ENCODE assay signal across 18 cellular contexts in genomic region chr4:156472624-156473023, GRCh38.
DNase-seq lines count a peak whose midpoint lies in the region; ATAC-seq, FAIRE-seq and TF ChIP-seq lines count a peak whose summit lies in the region.
"Had no signal": no experiment of that assay in that cellular context is flagged by ENCODE, and none has a peak within 500 bp of the region (broad histone marks: within the 10 kb centered on the region; RNA-seq: fewer than 3 reads in every experiment).

No MANE protein-coding gene starts in this region.

- H3K36me3 ChIP-seq in GM12878 (ENCODE audit: control insufficient read depth in 2 of 2, insufficient read depth in 2 of 2, low read length in 1 of 2): no peaks in the 10 kb centered on the region

- H4K20me1 ChIP-seq in GM12878 (ENCODE audit: control insufficient read depth, insufficient read depth): no peaks in the 10 kb centered on the region

- no peak for TF ChIP-seq RAD21 in GM12878 (IDR thresholded peaks at IDR 0.05; ENCODE audit: insufficient read depth, low read depth, low read length)

- POLR2A ChIA-PET in GM12878 (lab: Charles Lee): no interaction called here

- no peaks in the 10 kb centered on the region for H3K27me3 Mint-ChIP-seq in stimulated activated naive CD8-positive, alpha-beta T cell treated with anti-CD3 and anti-CD28 coated beads, Interleukin-15, amount 100 ng/mL, for 72 hours
- H3K27me3 Mint-ChIP-seq in T-helper 2 cell treated with Interferon-gamma antibody and Interleukin-4, amounts not matched to agents 5 μg/mL and 100 μg/mL, for 36 hours (ENCODE audit: low read depth): no peaks in the 10 kb centered on the region
- H3K27me3 Mint-ChIP-seq: CD4-positive, alpha-beta T cell had no signal

- H3K4me1 ChIP-seq in GM12878 (ENCODE audit: control insufficient read depth, insufficient read depth, low read length): no peaks in the 10 kb centered on the region
- H3K4me1 ChIP-seq: Caco-2 had no signal

- no peaks in the 10 kb centered on the region for H3K9me3 ChIP-seq in GM12878 (replicated peaks; ENCODE audit: control insufficient read depth, insufficient read depth, low read length)
- H3K9me3 ChIP-seq: Caco-2 had no signal

- in situ Hi-C loops in GM12878 (cut with MboI): no loop called here

- H3K4me3 ChIP-seq in GM12878: no peak overlapping the region
- H3K4me3 ChIP-seq: PC-9 had no signal

- no peak for TF ChIP-seq CTCF in GM12878 (IDR thresholded peaks at IDR 0.05 in 2 of 3, conservative IDR thresholded peaks at IDR 0.05 in 1 of 3; ENCODE audit: control insufficient read depth in 2 of 3, extremely low read depth in 1 of 3, insufficient read depth in 1 of 3, low read depth in 3 of 3, low read length in 3 of 3)

- H3K4me3 Mint-ChIP-seq in stimulated activated naive CD8-positive, alpha-beta T cell treated with anti-CD3 and anti-CD28 coated beads, Interleukin-15, amount 100 ng/mL, for 72 hours: no peak overlapping the region
- H3K4me3 Mint-ChIP-seq in T-helper 2 cell treated with Interferon-gamma antibody and Interleukin-4, amounts not matched to agents 5 μg/mL and 100 μg/mL, for 36 hours: no peak overlapping the region
- H3K4me3 Mint-ChIP-seq: CD4-positive, alpha-beta T cell had no signal

- SMC1A ChIA-PET in GM12878 (lab: Charles Lee; ENCODE audit: uncharacterized antibody, unreplicated experiment): no interaction called here

- intact Hi-C loops in GM12878 (cut with micrococcal nuclease; ENCODE audit: unreplicated experiment) (loop anchor here (10.0 kb wide), 1 partner anchor 732 kb away; no protein-coding TSS in a partner anchor), Right ventricle myocardium inferior (cut with DNase I) (loop anchor here (10.0 kb wide), 1 partner anchor 502 kb away; the partner anchor contains the start of gene PDGFC)

- no peak overlapping the region for H3K4me2 ChIP-seq in GM12878 (ENCODE audit: control insufficient read depth, insufficient read depth)
- H3K4me2 ChIP-seq: PC-9 had no signal

- H3K36me3 Mint-ChIP-seq in T-helper 2 cell treated with Interferon-gamma antibody and Interleukin-4, amounts not matched to agents 5 μg/mL and 100 μg/mL, for 36 hours (ENCODE audit: low read depth): no peaks in the 10 kb centered on the region

- TF ChIP-seq POLR2A in GM12878 (IDR thresholded peaks at IDR 0.05; ENCODE audit: low read depth, low read length): no peak
- no peak for TF ChIP-seq POLR2A in GM12892 (IDR thresholded peaks at IDR 0.05; ENCODE audit: low read depth, low read length)

- H3K27ac ChIP-seq in GM12878 (ENCODE audit: control insufficient read depth, insufficient read depth): no peak overlapping the region
- H3K27ac ChIP-seq: PC-9, RWPE1 had no signal

- no peaks in the 10 kb centered on the region for H3K27me3 ChIP-seq in GM12878 (replicated peaks in 1 of 2; ENCODE audit: control insufficient read depth in 2 of 2, insufficient read depth in 2 of 2, low read length in 1 of 2)

- no peak overlapping the region for H3K27ac Mint-ChIP-seq in stimulated activated naive CD8-positive, alpha-beta T cell treated with anti-CD3 and anti-CD28 coated beads, Interleukin-15, amount 100 ng/mL, for 72 hours
- no peak overlapping the region for H3K27ac Mint-ChIP-seq in T-helper 2 cell treated with Interferon-gamma antibody and Interleukin-4, amounts not matched to agents 5 μg/mL and 100 μg/mL, for 36 hours
- H3K27ac Mint-ChIP-seq: CD4-positive, alpha-beta T cell had no signal

- H3K4me1 Mint-ChIP-seq in stimulated activated naive CD8-positive, alpha-beta T cell treated with anti-CD3 and anti-CD28 coated beads, Interleukin-15, amount 100 ng/mL, for 72 hours: no peaks in the 10 kb centered on the region
- no peaks in the 10 kb centered on the region for H3K4me1 Mint-ChIP-seq in T-helper 2 cell treated with Interferon-gamma antibody and Interleukin-4, amounts not matched to agents 5 μg/mL and 100 μg/mL, for 36 hours (ENCODE audit: low read depth)

- ATAC-seq in stimulated activated naive CD8-positive, alpha-beta T cell treated with anti-CD3 and anti-CD28 coated beads, Interleukin-15, amount 100 ng/mL, for 72 hours: peak; percentile 28
- no peak for ATAC-seq in stimulated activated naive CD8-positive, alpha-beta T cell treated with anti-CD3 and anti-CD28 coated beads, Interleukin-15, Interleukin-2, amounts not matched to agents 100 U/mL and 50 U/mL, for 24 hours
- peak; percentile 24 for ATAC-seq in HG02610 (IDR thresholded peaks at IDR 0.05; ENCODE audit: unreplicated experiment)
- peak; percentile 66 for ATAC-seq in GM12878
- ATAC-seq in Right ventricle myocardium inferior: no peak
- ATAC-seq: HepG2 had no signal

- no peak overlapping the region for H2AFZ ChIP-seq in GM12878 (ENCODE audit: control insufficient read depth, low read depth, low read length)
- H2AFZ ChIP-seq: PC-9 had no signal

- TF ChIP-seq EP300 in GM12878 (IDR thresholded peaks at IDR 0.05; ENCODE audit: borderline replicate concordance in 1 of 2, control insufficient read depth in 1 of 2, low read depth in 2 of 2, low read length in 2 of 2): no peak

- FAIRE-seq in GM12878 (lab: Jason Lieb, UNC) (no peak), GM12892 (lab: Jason Lieb, UNC) (no peak)
- FAIRE-seq: HepG2 had no signal

- RAD21 ChIA-PET in GM12878 (lab: Charles Lee; ENCODE audit: unreplicated experiment): no interaction called here

- no peak for DNase-seq in stimulated activated naive CD8-positive, alpha-beta T cell treated with anti-CD3 and anti-CD28 coated beads, Interleukin-15, amount 100 ng/mL, for 72 hours
- no peak for DNase-seq in stimulated activated naive CD8-positive, alpha-beta T cell treated with anti-CD3 and anti-CD28 coated beads, Interleukin-15, Interleukin-2, amounts not matched to agents 100 U/mL and 50 U/mL, for 24 hours
- DNase-seq in GM12878 (ENCODE audit: low read depth, low spot score): no peak
- no peak for DNase-seq in NCI-H2107 (lab: John Stamatoyannopoulos, UW)
- no peak for DNase-seq in T-helper 2 cell treated with Interferon-gamma antibody and Interleukin-4, amounts not matched to agents 5 μg/mL and 100 μg/mL, for 36 hours (ENCODE audit: low spot score)
- DNase-seq in GM12892 (ENCODE audit: insufficient read length): no peak
- DNase-seq in Right ventricle myocardium inferior (ENCODE audit: missing footprints): no peak
- DNase-seq: Caco-2; CD4-positive, alpha-beta T cell; KG1; NCI-H187; NCI-H2227 treated with DMSO at 0.1 percent for 48 hours; NCI-H510A treated with DMSO at 0.1 percent for 48 hours; NCI-H774; PC-9 had no signal

- no peak overlapping the region for H3K9ac ChIP-seq in GM12878 (ENCODE audit: control insufficient read depth, insufficient read depth, low read length)

- no TSS peak for BruUV-seq in GM12878 (replicated peaks; lab: Mats Ljungman, UMichigan)

- CTCF ChIA-PET in GM12878 (lab: Yijun Ruan, JAX): interaction anchor here (1.2 kb wide), 1 partner anchor 204 kb away, joined by 3 read pairs; no protein-coding TSS in a partner anchor

- no peaks in the 10 kb centered on the region for H3K9me3 Mint-ChIP-seq in stimulated activated naive CD8-positive, alpha-beta T cell treated with anti-CD3 and anti-CD28 coated beads, Interleukin-15, amount 100 ng/mL, for 72 hours
- H3K9me3 Mint-ChIP-seq in T-helper 2 cell treated with Interferon-gamma antibody and Interleukin-4, amounts not matched to agents 5 μg/mL and 100 μg/mL, for 36 hours: no peaks in the 10 kb centered on the region

- H3K79me2 ChIP-seq in GM12878 (ENCODE audit: control insufficient read depth, insufficient read depth, low read length): no peaks in the 10 kb centered on the region

- WGBS in GM12878 (ENCODE audit: insufficient coverage, insufficient replicate concordance, low lambda C conversion rate, missing lambda C conversion rate): 0% methylated on average over 1 of the region's 1 CpG

TF ChIP-seq in GM12878, 131 proteins besides CTCF, POLR2A, EP300 and RAD21:
- TF ChIP-seq NR2F1 (conservative IDR thresholded peaks at IDR 0.05) (no peak), RUNX3 (IDR thresholded peaks at IDR 0.05; ENCODE audit: low read length) (peak; percentile 58; the same call in 1 of the 2 replicates)

Comparison
In these comparisons a context has a peak if more than half of its experiments do, and no peak if none do; other contexts are left out.
1. ATAC-seq: peak in stimulated activated naive CD8-positive, alpha-beta T cell treated with anti-CD3 and anti-CD28 coated beads, Interleukin-15, amount 100 ng/mL, for 72 hours (single experiment), HG02610 (single experiment) and GM12878 (single experiment); none in stimulated activated naive CD8-positive, alpha-beta T cell treated with anti-CD3 and anti-CD28 coated beads, Interleukin-15, Interleukin-2, amounts not matched to agents 100 U/mL and 50 U/mL, for 24 hours (single experiment) and Right ventricle myocardium inferior (single experiment).